Comparison of ENCODE assay signal across 8 cellular contexts in genomic region chr14:103281496-103282231, GRCh38. TPM values are rescaled to one million over a fixed set of nuclear protein-coding genes. Genes with fewer than 3 reads are reported as not detected.
A peak's percentile ranks its signal among the peaks of the same experiment; 100 is the strongest.
DNase-seq lines count a peak whose midpoint lies in the region; ATAC-seq and TF ChIP-seq lines count a peak whose summit lies in the region.

No MANE protein-coding gene starts in this region.

- POLR2A ChIA-PET in WTC11 (lab: Charles Lee), result interaction anchor here (1.0 kb wide), 1 partner anchor 145 kb away, joined by 3 read pairs; no protein-coding TSS in a partner anchor

- peak; percentile 58 for ATAC-seq in WTC11

- H3K4me1 Mint-ChIP-seq in WTC11 (peaks cover 48% of the 10 kb centered on the region), CD14-positive monocyte (peaks cover 18% of the 10 kb centered on the region)

- H3K27ac Mint-ChIP-seq in WTC11, result no peak overlapping the region
- peak overlapping the region in 1 of 7 donors; percentile 38 for H3K27ac Mint-ChIP-seq in CD14-positive monocyte

- TF ChIP-seq CTCF in WTC11 (IDR thresholded peaks at IDR 0.05) (no peak), CD14-positive monocyte (IDR thresholded peaks at IDR 0.05) (no peak)

- DNase-seq in NCI-H510A (lab: John Stamatoyannopoulos, UW) (peak; percentile 12), NCI-H510A treated with DMSO at 0.1 percent for 48 hours (lab: John Stamatoyannopoulos, UW) (no peak), WTC11 (ENCODE audit: low spot score) (peak; percentile 59), iPS-NIHi11 (ENCODE audit: low spot score) (peak; percentile 71), ureter (ENCODE audit: low spot score) (peak; percentile 59), cortex of kidney (lab: John Stamatoyannopoulos, UW) (no peak), globus pallidus (ENCODE audit: low spot score) (no peak), CD14-positive monocyte (ENCODE audit: low spot score) (no peak)

- intact Hi-C loops in CD14-positive monocyte (cut with micrococcal nuclease), result no loop called here

- H3K4me3 Mint-ChIP-seq in WTC11 (no peak overlapping the region), CD14-positive monocyte (peak overlapping the region in 1 of 2 donors; percentile 83)

- H3K9me3 Mint-ChIP-seq in WTC11 (peaks cover 4% of the 10 kb centered on the region; the same call in 1 of the 2 replicates), CD14-positive monocyte (peaks cover 5 to 29% (median 21%) of the 10 kb centered on the region in 7 donors)

- H3K36me3 Mint-ChIP-seq in WTC11 (peaks cover 4% of the 10 kb centered on the region; the same call in 1 of the 2 replicates), CD14-positive monocyte (peaks cover 3% of the 10 kb centered on the region in 2 donors)

- H3K27me3 Mint-ChIP-seq in WTC11 (ENCODE audit: low read depth) (peaks cover 52% of the 10 kb centered on the region), CD14-positive monocyte (ENCODE audit: low read depth in 3 of 3) (peaks cover 76 to 86% (median 83%) of the 10 kb centered on the region in 3 donors)

- CTCF ChIA-PET in WTC11 (lab: Charles Lee), result interaction anchor here (0.6 to 4.6 kb wide), 23 partner anchors 9 to 205 kb away, joined by 3 to 59 read pairs (median 5); no protein-coding TSS in a partner anchor

TF ChIP-seq in WTC11, 78 proteins besides CTCF, POLR2A, EP300 and RAD21:
- TF ChIP-seq EMX1 (CRISPR knock-in tag; IDR thresholded peaks at IDR 0.05), result no peak
- TF ChIP-seq NR3C1 (CRISPR knock-in tag; conservative IDR thresholded peaks at IDR 0.05; ENCODE audit: low read depth), result no peak
- no peak for TF ChIP-seq ARID4B (CRISPR knock-in tag; IDR thresholded peaks at IDR 0.05; ENCODE audit: borderline replicate concordance)
- no peak for TF ChIP-seq ESRRA (CRISPR knock-in tag; IDR thresholded peaks at IDR 0.05; ENCODE audit: borderline replicate concordance)
- TF ChIP-seq FOXK1 (CRISPR knock-in tag; IDR thresholded peaks at IDR 0.05), result 0 out of 2 replicates have a peak, but pooled peaks have one; percentile 18
- no peak for TF ChIP-seq NFYB (CRISPR knock-in tag; conservative IDR thresholded peaks at IDR 0.05; ENCODE audit: low read depth)
- no peak for TF ChIP-seq SMAD4 (CRISPR knock-in tag; IDR thresholded peaks at IDR 0.05)
- peak; percentile 62 for TF ChIP-seq ETV6 (CRISPR knock-in tag; IDR thresholded peaks at IDR 0.05)
- TF ChIP-seq SP1 (CRISPR knock-in tag; conservative IDR thresholded peaks at IDR 0.05), result no peak
- TF ChIP-seq ZNF121 (CRISPR knock-in tag; IDR thresholded peaks at IDR 0.05), result peak; percentile 84
- no peak for TF ChIP-seq FOXJ3 (CRISPR knock-in tag; IDR thresholded peaks at IDR 0.05; ENCODE audit: borderline replicate concordance)
- TF ChIP-seq GTF2I (CRISPR knock-in tag; conservative IDR thresholded peaks at IDR 0.05), result no peak
- no peak for TF ChIP-seq E2F5 (CRISPR knock-in tag; IDR thresholded peaks at IDR 0.05)
TF ChIP-seq in WTC11: peak in this region for 3.

RNA-seq across cellular contexts. Expression of gene EIF5, which starts 52.4 kb away (rescaled TPM):
- total RNA-seq in WTC11 (2021) (224 to 282 TPM (median 236 TPM) in 3 replicates), ureter (194 TPM)
- polyA plus RNA-seq in CD14-positive monocyte, result 100 to 1,000 TPM; 163 to 191 TPM

Comparison
In these comparisons a context has a peak if more than half of its experiments do, and no peak if none do; other contexts are left out.
1. DNase-seq: peak in NCI-H510A (single experiment), WTC11 (single experiment), iPS-NIHi11 (single experiment) and ureter (single experiment); none in NCI-H510A treated with DMSO at 0.1 percent for 48 hours (single experiment), cortex of kidney (single experiment), globus pallidus (single experiment) and CD14-positive monocyte (single experiment).